In genomic region chr2:113973856-113974255, GRCh38 we compare ENCODE assay signal across 27 cellular contexts.
"Had no signal": no experiment of that assay in that cellular context is flagged by ENCODE, and none has a peak within 500 bp of the region (broad histone marks: within the 10 kb centered on the region; RNA-seq: fewer than 3 reads in every experiment).

No MANE protein-coding gene starts in this region.

- H3K27ac ChIP-seq: brain microvascular endothelial cell, heart left ventricle, left lung, lower lobe of right lung, parathyroid adenoma, skin epidermis, thoracic aorta, upper lobe of left lung, vagina had no signal

- ATAC-seq: activated T-cell treated with anti-CD3 and anti-CD28 coated beads, Interleukin-2, amount 50 U/mL, for 4 hours; activated T-helper 17 cell treated with anti-CD3 and anti-CD28 coated beads, Interleukin-2, amount 50 U/mL, for 72 hours; esophagus mucosa; heart left ventricle; left lung; lower lobe of right lung; naive thymus-derived CD8-positive, alpha-beta T cell; sciatic nerve had no signal

- H3K4me3 ChIP-seq: heart left ventricle, left lung, lower lobe of right lung, skin epidermis, thoracic aorta, upper lobe of left lung, vagina had no signal

- H3K36me3 ChIP-seq: thoracic aorta, vagina had no signal

- H3K27me3 ChIP-seq: brain microvascular endothelial cell, heart left ventricle, left lung, upper lobe of left lung, vagina had no signal

- H3K9me3 ChIP-seq: heart left ventricle, left lung, lower lobe of right lung, thoracic aorta, upper lobe of left lung, vagina had no signal

- DNase-seq: activated CD4-positive, alpha-beta memory T cell treated with anti-CD3 and anti-CD28 coated beads, Interleukin-2, amount 10 ng/mL, durations not matched to agents 7 days and 5 days; activated CD4-positive, alpha-beta T cell treated with anti-CD3 and anti-CD28 coated beads, Interleukin-2, amount 10 ng/mL, durations not matched to agents 7 days and 5 days; activated CD4-positive, CD25-positive, alpha-beta regulatory T cell treated with anti-CD3 and anti-CD28 coated beads, Interleukin-2, amount 50 U/mL, for 72 hours; activated gamma-delta T cell treated with Interleukin-2 at 50 U/mL for 16 hours; activated naive CD4-positive, alpha-beta T cell treated with anti-CD3 and anti-CD28 coated beads, Interleukin-2, amount 50 U/mL, for 16 hours; activated T-cell treated with anti-CD3 and anti-CD28 coated beads, Interleukin-2, amount 50 U/mL, for 4 hours; amniotic stem cell; brain microvascular endothelial cell; foreskin fibroblast; heart left ventricle; kidney glomerular epithelial cell; left lung; lower lobe of right lung; mesenchymal stem cell; naive thymus-derived CD8-positive, alpha-beta T cell; nucleus accumbens; stimulated activated CD4-positive, alpha-beta T cell treated with anti-CD3 and anti-CD28 coated beads, Interleukin-12 subunit alpha, Interleukin-12 subunit beta, amount 100 ng/mL, for 4 hours; stimulated activated CD4-positive, alpha-beta T cell treated with anti-CD3 and anti-CD28 coated beads, Interleukin-4, amount 100 ng/mL, for 1 hour; T1000; upper lobe of left lung had no signal

- H3K4me1 ChIP-seq: lower lobe of right lung, parathyroid adenoma, upper lobe of left lung, vagina had no signal
